Comparison of ENCODE assay signal across 3 cellular contexts in genomic region chr16:87613961-87614360, GRCh38. TPM values are rescaled to one million over a fixed set of nuclear protein-coding genes. Genes with fewer than 3 reads are reported as not detected.
"Had no signal": no experiment of that assay in that cellular context is flagged by ENCODE, and none has a peak within 500 bp of the region (broad histone marks: within the 10 kb centered on the region; RNA-seq: fewer than 3 reads in every experiment).

No MANE protein-coding gene starts in this region.

- DNase-seq: GDM1, GF-D8 had no signal

- H3K4me3 ChIP-seq: GM12878 had no signal

- ATAC-seq: GM12878 had no signal

RNA-seq across cellular contexts. Expression of gene JPH3, which starts 11.7 kb away (rescaled TPM):
- total RNA-seq: GM12878 had no signal
